16 cellular contexts compared by ENCODE assay signal in the genomic region with DNA sequence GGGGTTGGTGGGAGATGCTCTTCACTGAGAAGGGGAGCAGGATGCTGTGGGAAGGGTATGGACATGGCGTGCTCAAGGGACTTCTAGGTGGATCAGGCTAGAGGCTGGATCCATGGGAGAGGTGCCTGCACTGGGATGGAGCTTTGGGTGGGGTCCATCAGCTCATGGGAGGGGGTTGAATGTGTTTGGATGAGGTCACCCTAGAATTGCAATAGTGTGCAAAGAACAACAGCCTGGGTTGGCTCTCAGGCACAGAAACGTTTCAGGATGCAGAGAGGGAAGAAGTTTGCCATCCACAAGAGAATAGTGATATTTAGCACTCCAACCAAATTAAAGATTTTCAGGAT.
"Had no signal": no experiment of that assay in that cellular context is flagged by ENCODE, and none has a peak within 500 bp of the region (broad histone marks: within the 10 kb centered on the region; RNA-seq: fewer than 3 reads in every experiment).

No MANE protein-coding gene starts in this region.

- H3K9me3 Mint-ChIP-seq: dendritic cell treated with granulocyte-macrophage colony-stimulating factor and Interleukin-4, amounts not matched to agents 40 ng/mL and 50 ng/mL, for 4 days; immature natural killer cell; naive thymus-derived CD4-positive, alpha-beta T cell had no signal

- FAIRE-seq: colon, keratinocyte, small intestine had no signal

- H3K27ac Mint-ChIP-seq: dendritic cell treated with granulocyte-macrophage colony-stimulating factor and Interleukin-4, amounts not matched to agents 40 ng/mL and 50 ng/mL, for 4 days; naive thymus-derived CD4-positive, alpha-beta T cell had no signal

- ATAC-seq: foreskin keratinocyte; left colon; left ventricle myocardium superior; naive thymus-derived CD4-positive, alpha-beta T cell had no signal

- H3K27me3 Mint-ChIP-seq: dendritic cell treated with granulocyte-macrophage colony-stimulating factor and Interleukin-4, amounts not matched to agents 40 ng/mL and 50 ng/mL, for 4 days; naive thymus-derived CD4-positive, alpha-beta T cell had no signal

- DNase-seq: esophagus squamous epithelium; foreskin keratinocyte; immature natural killer cell; left colon; left ventricle myocardium superior; mesendoderm; naive thymus-derived CD4-positive, alpha-beta T cell; nucleus accumbens; ovary; small intestine; stimulated activated CD4-positive, alpha-beta T cell treated with anti-CD3 and anti-CD28 coated beads, Interleukin-12 subunit alpha, Interleukin-12 subunit beta, amount 100 ng/mL, for 4 hours; stimulated activated naive CD4-positive, alpha-beta T cell treated with Interleukin-2 at 50 U/mL for 16 hours; trophoblast cell had no signal

- H3K4me3 Mint-ChIP-seq: dendritic cell treated with granulocyte-macrophage colony-stimulating factor and Interleukin-4, amounts not matched to agents 40 ng/mL and 50 ng/mL, for 4 days; immature natural killer cell; naive thymus-derived CD4-positive, alpha-beta T cell had no signal
